Comparison of ENCODE assay signal across 13 cellular contexts in genomic region chr6:31528821-31529328, GRCh38. TPM values are rescaled to one million over a fixed set of nuclear protein-coding genes. Genes with fewer than 3 reads are reported as not detected.
DNase-seq lines count a peak whose midpoint lies in the region; ATAC-seq and TF ChIP-seq lines count a peak whose summit lies in the region.
"Had no signal": no experiment of that assay in that cellular context is flagged by ENCODE, and none has a peak within 500 bp of the region (broad histone marks: within the 10 kb centered on the region; RNA-seq: fewer than 3 reads in every experiment).

Gene MCCD1, plus strand, starts transcription at chr6:31528962. Its CDS starts 53 bp downstream, at chr6:31529015.

- ATAC-seq in Right ventricle myocardium inferior: no peak
- ATAC-seq in left lobe of liver: peak; percentile 42
- ATAC-seq in upper lobe of right lung: peak; percentile 38
- no peak for ATAC-seq in GM19397 (IDR thresholded peaks at IDR 0.05; ENCODE audit: unreplicated experiment)

- H3K4me1 ChIP-seq in cardiac muscle cell (ENCODE audit: low read depth) (no peaks in the 10 kb centered on the region), upper lobe of right lung (peaks cover 7% of the 10 kb centered on the region)
- H3K4me1 ChIP-seq: ascending aorta had no signal

- no peak for DNase-seq in cardiac muscle cell (ENCODE audit: low read depth in 1 of 2, low spot score in 1 of 2)
- no peak for DNase-seq in Right ventricle myocardium inferior (ENCODE audit: missing footprints)
- no peak for DNase-seq in WERI-Rb-1
- DNase-seq in left lobe of liver (ENCODE audit: low spot score): no peak
- no peak for DNase-seq in upper lobe of right lung
- no peak for DNase-seq in iPS-NIHi11 (ENCODE audit: low spot score)
- no peak for DNase-seq in DMS53 (lab: John Stamatoyannopoulos, UW)
- DNase-seq: activated CD4-positive, alpha-beta T cell treated with anti-CD3 and anti-CD28 coated beads, Interleukin-2, amount 50 U/mL, for 4 hours; erythroblast; NCI-H446 had no signal

- H3K27ac ChIP-seq in cardiac muscle cell (peak within 1 kb of the TSS; percentile 47), WERI-Rb-1 (peak within 1 kb of the TSS; percentile 44), upper lobe of right lung (no peak within 1 kb of the TSS)
- H3K27ac ChIP-seq: ascending aorta had no signal

- H3K9me3 ChIP-seq in cardiac muscle cell (ENCODE audit: low read depth) (no peaks in the 10 kb centered on the region), WERI-Rb-1 (ENCODE audit: severe bottlenecking) (no peaks in the 10 kb centered on the region), upper lobe of right lung (no peaks in the 10 kb centered on the region)
- H3K9me3 ChIP-seq: ascending aorta had no signal

- H3K4me3 ChIP-seq in cardiac muscle cell (no peak within 1 kb of the TSS), WERI-Rb-1 (ENCODE audit: low read depth, low read length) (no peak within 1 kb of the TSS), upper lobe of right lung (no peak within 1 kb of the TSS)
- H3K4me3 ChIP-seq: ascending aorta had no signal

- H3K36me3 ChIP-seq in cardiac muscle cell (peaks cover 36% of the 10 kb centered on the region), WERI-Rb-1 (peaks cover 46% of the 10 kb centered on the region), upper lobe of right lung (peaks cover 46% of the 10 kb centered on the region)

- intact Hi-C loops in Right ventricle myocardium inferior (cut with DNase I) (no loop called here), upper lobe of right lung (cut with DNase I) (no loop called here)

- H3K27me3 ChIP-seq in cardiac muscle cell (no peaks in the 10 kb centered on the region), WERI-Rb-1 (ENCODE audit: insufficient read depth, low read depth, severe bottlenecking) (no peaks in the 10 kb centered on the region), upper lobe of right lung (no peaks in the 10 kb centered on the region)
- H3K27me3 ChIP-seq: ascending aorta had no signal

- TF ChIP-seq CTCF in cardiac muscle cell (IDR thresholded peaks at IDR 0.05; ENCODE audit: low read depth, low read length) (no peak), WERI-Rb-1 (IDR thresholded peaks at IDR 0.05; ENCODE audit: low read depth, low read length) (no peak), upper lobe of right lung (IDR thresholded peaks at IDR 0.05) (no peak)

RNA-seq across cellular contexts. Expression of gene MCCD1, which starts in this region (rescaled TPM):
- total RNA-seq in cardiac muscle cell (not detected in 2 replicates), Right ventricle myocardium inferior (not detected), left lobe of liver (not detected), upper lobe of right lung (not detected)
- polyA plus RNA-seq in cardiac muscle cell: not detected in 2 replicates
- total RNA-seq: ascending aorta; natural killer cell treated with Interleukin-12 subunit alpha and Interleukin-12 subunit beta and Interleukin-15 and Interleukin-18, amount 100 ng/mL, for 72 hours had no signal

Comparison
In these comparisons a context has a peak if more than half of its experiments do, and no peak if none do; other contexts are left out.
1. Peak in ATAC-seq in left lobe of liver; RNA of the gene not detected or under 1 TPM.
2. Peak in ATAC-seq in upper lobe of right lung; RNA of the gene not detected or under 1 TPM.